ENCODE assay signal across 1 cellular context in the genomic region with DNA sequence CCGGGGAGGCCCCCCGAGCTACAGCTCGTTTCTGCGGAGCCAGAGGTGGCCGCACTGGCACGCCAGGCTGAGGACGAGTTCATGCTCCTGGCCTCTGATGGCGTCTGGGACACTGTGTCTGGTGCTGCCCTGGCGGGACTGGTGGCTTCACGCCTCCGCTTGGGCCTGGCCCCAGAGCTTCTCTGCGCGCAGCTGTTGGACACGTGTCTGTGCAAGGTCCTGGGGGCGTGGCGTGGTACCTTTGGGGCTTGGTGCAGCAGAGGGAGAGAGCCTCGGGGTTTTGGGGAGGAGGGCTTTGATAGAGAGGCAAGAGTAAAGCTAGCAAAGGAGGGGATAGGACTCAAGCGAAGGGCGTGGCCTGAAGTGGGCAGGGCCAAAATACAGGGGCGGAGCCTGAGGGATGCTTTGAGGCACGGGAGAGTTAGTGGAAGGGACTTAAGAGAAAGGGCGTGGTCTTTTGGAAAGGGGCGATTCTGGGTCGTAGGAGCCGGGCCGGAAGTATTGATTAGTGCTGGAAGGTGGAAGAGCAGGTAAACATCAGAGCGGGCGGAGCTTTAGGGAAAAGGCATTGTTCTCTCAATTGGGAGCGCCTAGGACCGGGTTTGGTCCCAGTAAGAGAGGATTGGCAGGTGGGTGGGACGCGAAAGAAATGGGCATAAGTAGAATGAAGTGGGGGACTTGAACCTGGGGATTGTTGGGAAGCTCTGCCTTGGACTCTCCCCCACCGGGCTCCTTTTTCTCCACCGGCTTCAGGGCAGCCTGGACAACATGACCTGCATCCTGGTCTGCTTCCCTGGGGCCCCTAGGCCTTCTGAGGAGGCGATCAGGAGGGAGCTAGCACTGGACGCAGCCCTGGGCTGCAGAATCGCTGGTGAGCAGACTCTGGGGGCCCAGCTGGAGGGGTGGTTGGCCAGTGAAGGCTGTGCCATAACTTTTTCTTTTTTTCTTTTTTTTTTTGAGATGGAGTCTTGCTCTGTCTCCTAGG.
TF ChIP-seq lines count a peak whose summit lies in the region.

No MANE protein-coding gene starts in this region.

TF ChIP-seq in K562, 482 proteins besides CTCF, POLR2A, EP300 and RAD21 (continued from another document):
- TF ChIP-seq ZBTB33 (CRISPR knock-in tag; IDR thresholded peaks at IDR 0.05), result peak; percentile 96
- TF ChIP-seq SP1 (CRISPR knock-in tag; IDR thresholded peaks at IDR 0.05), result peak; percentile 68
- peak; percentile 42; the same call in 1 of the 2 replicates for TF ChIP-seq HDAC2 (IDR thresholded peaks at IDR 0.05)
- no peak for TF ChIP-seq SMC3 (conservative IDR thresholded peaks at IDR 0.05; ENCODE audit: insufficient read depth, low read depth, low read length)
- 0 out of 4 replicates have a peak, but pooled peaks of 1 of the 2 experiments have one; percentile 35 for TF ChIP-seq NRF1 (conservative IDR thresholded peaks at IDR 0.05 in 1 of 2, IDR thresholded peaks at IDR 0.05 in 1 of 2)
